Comparison of ENCODE assay signal across 21 cellular contexts in the genomic region with DNA sequence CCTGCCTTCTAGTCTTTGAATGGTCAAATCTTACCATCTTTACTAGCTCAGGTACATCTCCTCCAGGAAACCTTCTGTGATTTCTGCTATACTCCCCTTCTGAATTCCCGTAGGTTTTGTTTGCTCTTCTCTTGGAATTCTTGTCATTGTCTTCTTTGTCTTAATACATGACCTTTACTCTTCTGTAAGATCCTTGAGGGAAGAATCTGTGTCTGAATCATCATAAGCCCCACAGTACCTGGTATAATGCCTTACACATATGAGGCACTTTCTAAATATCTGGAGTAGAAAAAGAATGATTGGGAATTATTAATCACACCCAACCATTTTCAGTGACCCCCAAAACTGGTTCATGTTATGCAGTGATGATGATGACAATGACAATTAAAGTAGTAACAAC.
DNase-seq lines count a peak whose midpoint lies in the region; ATAC-seq, FAIRE-seq and TF ChIP-seq lines count a peak whose summit lies in the region.
"Had no signal": no experiment of that assay in that cellular context is flagged by ENCODE, and none has a peak within 500 bp of the region (broad histone marks: within the 10 kb centered on the region; RNA-seq: fewer than 3 reads in every experiment).

No MANE protein-coding gene starts in this region.

- H4K20me1 ChIP-seq in HepG2 (ENCODE audit: insufficient read depth, low read length): no peaks in the 10 kb centered on the region

- DNase-seq in caudate nucleus (lab: John Stamatoyannopoulos, UW): no peak
- no peak for DNase-seq in suprapubic skin (ENCODE audit: low spot score in 2 of 2)
- no peak for DNase-seq in NOMO-1 (lab: John Stamatoyannopoulos, UW; ENCODE audit: unreplicated experiment in 2 of 2)
- no peak for DNase-seq in stimulated activated CD8-positive, alpha-beta memory T cell treated with anti-CD3 and anti-CD28 coated beads, Interleukin-4, amount 100 ng/mL, for 48 hours
- DNase-seq in T-cell: no peak
- no peak for DNase-seq in HepG2 (ENCODE audit: low spot score)
- DNase-seq: BE2C, COR-L47, DND-41, H9, IMR-90, NCI-H1105, NCI-H2029, NCI-H345 had no signal

- intact Hi-C loops in HepG2 (cut with micrococcal nuclease; ENCODE audit: unreplicated experiment): no loop called here

- H3K9me3 Mint-ChIP-seq in nephron (peaks cover 13% of the 10 kb centered on the region), T-cell (peaks cover 3 to 7% (median 5%) of the 10 kb centered on the region in 3 donors)

- no peak overlapping the region for H2AFZ ChIP-seq in HepG2 (ENCODE audit: low read length)
- H2AFZ ChIP-seq: GM23248 had no signal

- H3K27me3 ChIP-seq in suprapubic skin (no peaks in the 10 kb centered on the region), HepG2 (ENCODE audit: control insufficient read depth in 1 of 2, insufficient read depth in 2 of 2, low read length in 2 of 2) (peaks cover 0 to 9% of the 10 kb centered on the region in 2 experiments; a peak in 2 of 5 replicates)

- H3K27ac ChIP-seq in HEK293 (ENCODE audit: extremely low read depth, low read depth, low read length) (no peak overlapping the region), caudate nucleus (ENCODE audit: low read depth, low read length) (peak overlapping the region; percentile 32), suprapubic skin (peak overlapping the region; percentile 29), HepG2 (ENCODE audit: extremely low read length, insufficient read depth, low read length) (no peak overlapping the region)
- H3K27ac ChIP-seq: GM23248, KMS-11 had no signal

- WGBS in suprapubic skin: 61% methylated on average over 1 of the region's 1 CpG
- 0% methylated on average over 1 of the region's 1 CpG for WGBS in HepG2 (ENCODE audit: low lambda C conversion rate)

- H3K4me1 Mint-ChIP-seq in nephron (peaks cover 41% of the 10 kb centered on the region), T-cell (no peaks in the 10 kb centered on the region)

- TF ChIP-seq CTCF in HEK293 (tag by site-specific recombination; IDR thresholded peaks at IDR 0.05) (no peak), nephron (IDR thresholded peaks at IDR 0.05; ENCODE audit: unreplicated experiment in 3 of 3) (no peak), suprapubic skin (IDR thresholded peaks at IDR 0.05) (no peak), HepG2 (CRISPR knock-in tag; IDR thresholded peaks at IDR 0.05) (no peak)

- peaks cover 8% of the 10 kb centered on the region for H3K36me3 Mint-ChIP-seq in nephron (ENCODE audit: low read depth)
- H3K36me3 Mint-ChIP-seq in T-cell: no peaks in the 10 kb centered on the region

- H3K27me3 Mint-ChIP-seq in nephron (ENCODE audit: low read depth) (peaks cover 6% of the 10 kb centered on the region), T-cell (peaks cover 9 to 20% of the 10 kb centered on the region in 2 donors)

- no peak overlapping the region for H3K4me3 Mint-ChIP-seq in nephron
- no peak overlapping the region for H3K4me3 Mint-ChIP-seq in T-cell
- H3K4me3 Mint-ChIP-seq: H9 had no signal

- CTCF ChIA-PET in HEK293 (lab: Yijun Ruan, JAX) (interaction anchor here (0.6 to 2.7 kb wide), 4 partner anchors 9 to 115 kb away, joined by 3 to 16 read pairs (median 3); no protein-coding TSS in a partner anchor), T-cell (lab: Charles Lee) (no interaction called here), HepG2 (lab: Yijun Ruan, JAX; ENCODE audit: low intra/inter-chr PET ratio, low total read pairs) (no interaction called here)

- TF ChIP-seq EP300 in suprapubic skin (IDR thresholded peaks at IDR 0.05) (no peak), HepG2 (IDR thresholded peaks at IDR 0.05; ENCODE audit: low read depth in 2 of 2, low read length in 2 of 2) (no peak), HepG2 (CRISPR knock-in tag; IDR thresholded peaks at IDR 0.05; ENCODE audit: borderline replicate concordance) (no peak)

- peak overlapping the region in 2 of 3 experiments; percentile 20 to 56 for H3K27ac Mint-ChIP-seq in nephron
- no peak overlapping the region for H3K27ac Mint-ChIP-seq in T-cell

- BruUV-seq in HepG2 (replicated peaks; lab: Mats Ljungman, UMichigan): no TSS peak

- H3K4me2 ChIP-seq in HepG2 (ENCODE audit: low read depth, low read length): no peak overlapping the region
- H3K4me2 ChIP-seq: KMS-11 had no signal

- FAIRE-seq in HepG2 (lab: Jason Lieb, UNC): no peak
- FAIRE-seq: GM12891, RCC 7860 had no signal

- no peaks in the 10 kb centered on the region for H3K79me2 ChIP-seq in HepG2 (ENCODE audit: insufficient read depth, low read length)

- POLR2A ChIA-PET in HEK293 (lab: Yijun Ruan, JAX): no interaction called here
- POLR2A ChIA-PET in T-cell (lab: Charles Lee): no interaction called here
- POLR2A ChIA-PET in HepG2 (lab: Yijun Ruan, JAX): no interaction called here

- no peak for TF ChIP-seq RAD21 in HepG2 (CRISPR knock-in tag; IDR thresholded peaks at IDR 0.05)

- no peak overlapping the region for H3K4me3 ChIP-seq in HEK293 (ENCODE audit: low read depth, low read length)
- H3K4me3 ChIP-seq in suprapubic skin: no peak overlapping the region
- H3K4me3 ChIP-seq in HepG2 (replicated peaks in 1 of 3; ENCODE audit: insufficient read depth in 1 of 3, low read depth in 2 of 3, low read length in 3 of 3): no peak overlapping the region
- H3K4me3 ChIP-seq: GM23248 had no signal

- H3K36me3 ChIP-seq in HEK293 (ENCODE audit: control insufficient read depth in 2 of 2, insufficient read depth in 1 of 2, low read length in 2 of 2) (no peaks in the 10 kb centered on the region), suprapubic skin (no peaks in the 10 kb centered on the region), HepG2 (replicated peaks in 1 of 2; ENCODE audit: control insufficient read depth in 1 of 2, insufficient read depth in 2 of 2, low read length in 2 of 2) (no peaks in the 10 kb centered on the region)
- H3K36me3 ChIP-seq: BE2C had no signal

- H3K9me3 ChIP-seq in HEK293 (ENCODE audit: control insufficient read depth, insufficient read depth, low read depth, low read length) (no peaks in the 10 kb centered on the region), suprapubic skin (no peaks in the 10 kb centered on the region), HepG2 (ENCODE audit: low read length) (no peaks in the 10 kb centered on the region)
- H3K9me3 ChIP-seq: BE2C had no signal

- H3K4me1 ChIP-seq in HEK293 (ENCODE audit: control insufficient read depth, insufficient read depth, low read length) (peaks cover 18% of the 10 kb centered on the region), suprapubic skin (peaks cover 23% of the 10 kb centered on the region), HepG2 (ENCODE audit: insufficient read depth, low read length) (peaks cover 13% of the 10 kb centered on the region)
- H3K4me1 ChIP-seq: BE2C had no signal

- no peak for TF ChIP-seq POLR2A in suprapubic skin (IDR thresholded peaks at IDR 0.05)
- TF ChIP-seq POLR2A in HepG2 (IDR thresholded peaks at IDR 0.05; ENCODE audit: insufficient read depth in 1 of 2, low read depth in 2 of 2, low read length in 2 of 2): no peak

- ATAC-seq in T-cell (replicated peaks in 1 of 4) (no peak), HepG2 (no peak)
- ATAC-seq: Right ventricle myocardium inferior had no signal

- no peak overlapping the region for H3K9ac ChIP-seq in HepG2 (ENCODE audit: insufficient read depth, low read depth, low read length)
- H3K9ac ChIP-seq: GM23248, KMS-11 had no signal

- in situ Hi-C loops in HepG2 (cut with HindIII; ENCODE audit: extremely low pct_ligation_motif_present, low pct_unique_long_range_greater_than_20kb): no loop called here

TF ChIP-seq in HEK293, 187 proteins besides CTCF, POLR2A, EP300 and RAD21:
- TF ChIP-seq ZNF658 (tag by site-specific recombination; IDR thresholded peaks at IDR 0.05) (no peak), ZNF843 (tag by site-specific recombination; IDR thresholded peaks at IDR 0.05) (no peak), ZBTB8A (tag by site-specific recombination; IDR thresholded peaks at IDR 0.05) (no peak), ZNF830 (tag by site-specific recombination; IDR thresholded peaks at IDR 0.05; ENCODE audit: low read depth) (no peak), ZNF664 (tag by site-specific recombination; IDR thresholded peaks at IDR 0.05) (no peak), ZBTB20 (tag by site-specific recombination; IDR thresholded peaks at IDR 0.05) (peak; percentile 30; the same call in 1 of the 2 replicates)
- TF ChIP-seq, protein P1, sequence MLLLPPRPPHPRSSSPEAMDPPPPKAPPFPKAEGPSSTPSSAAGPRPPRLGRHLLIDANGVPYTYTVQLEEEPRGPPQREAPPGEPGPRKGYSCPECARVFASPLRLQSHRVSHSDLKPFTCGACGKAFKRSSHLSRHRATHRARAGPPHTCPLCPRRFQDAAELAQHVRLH (tag by site-specific recombination; IDR thresholded peaks at IDR 0.05): no peak

TF ChIP-seq in HepG2, 621 proteins besides CTCF, POLR2A, EP300 and RAD21:
- TF ChIP-seq CBX1 (IDR thresholded peaks at IDR 0.05; ENCODE audit: low read depth) (no peak), ZNF652 (CRISPR knock-in tag; IDR thresholded peaks at IDR 0.05; ENCODE audit: borderline replicate concordance, low read depth) (no peak), SMARCC2 (IDR thresholded peaks at IDR 0.05) (no peak)
TF ChIP-seq in HepG2: peak in this region for 0.

Comparison
In these comparisons a context has a peak if more than half of its experiments do, and no peak if none do; other contexts are left out.
1. H3K27ac ChIP-seq: peak in caudate nucleus (single experiment) and suprapubic skin (single experiment); none in HEK293 (single experiment) and HepG2 (single experiment).
2. H3K27ac Mint-ChIP-seq: peak in nephron (2 of 3); none in T-cell (0 of 2).
3. Of the 63 proteins assayed by ChIP-seq in both HepG2 and HEK293: peak only in HepG2: none; only in HEK293: ZBTB20; in both: none; in neither: 62.